Comparison of ENCODE assay signal across 33 cellular contexts in the genomic region with DNA sequence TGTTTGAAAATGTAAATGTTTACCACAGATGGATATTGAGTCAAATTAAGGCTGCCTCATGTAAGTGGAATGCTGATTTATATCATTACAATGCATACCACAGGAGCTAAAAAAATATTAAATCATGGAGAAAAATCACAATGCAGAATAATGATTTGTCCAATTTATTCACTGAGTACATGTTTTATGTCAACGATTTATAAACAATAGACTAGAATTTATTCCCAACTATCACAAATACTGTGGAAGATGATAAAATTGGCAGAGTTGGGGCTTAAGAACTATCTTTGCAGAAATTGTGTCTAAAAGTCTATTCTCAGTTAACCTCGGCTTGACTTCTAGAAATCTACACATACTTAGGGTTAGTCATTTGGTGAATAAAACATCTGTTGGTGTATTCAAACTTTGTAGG.
DNase-seq lines count a peak whose midpoint lies in the region; ATAC-seq, FAIRE-seq and TF ChIP-seq lines count a peak whose summit lies in the region.
"Had no signal": no experiment of that assay in that cellular context is flagged by ENCODE, and none has a peak within 500 bp of the region (broad histone marks: within the 10 kb centered on the region; RNA-seq: fewer than 3 reads in every experiment).

No MANE protein-coding gene starts in this region.

- FAIRE-seq in astrocyte (lab: Jason Lieb, UNC) = peak; percentile 59
- FAIRE-seq: HepG2, islet of Langerhans had no signal

- H3K14ac ChIP-seq in IMR-90 (replicated peaks; ENCODE audit: low read depth, low read length) = no peak overlapping the region

- no peaks in the 10 kb centered on the region for H3K36me3 Mint-ChIP-seq in astrocyte (ENCODE audit: low read depth, unreplicated experiment)
- H3K36me3 Mint-ChIP-seq: activated naive CD4-positive, alpha-beta T cell treated with anti-CD3 and anti-CD28 coated beads, Interleukin-2, amount 10 ng/mL, durations not matched to agents 7 days and 5 days; CD8-positive, alpha-beta T cell; mesothelial cell of epicardium; naive B cell had no signal

- intact Hi-C loops in IMR-90 (cut with micrococcal nuclease) = loop anchor here (2.0 to 10.0 kb wide), 2 partner anchors 474 to 1050 kb away; no protein-coding TSS in a partner anchor

- H3K4me1 ChIP-seq in IMR-90 (ENCODE audit: control insufficient read depth, insufficient read depth, low read length) = peaks cover 9% of the 10 kb centered on the region
- peaks cover 12% of the 10 kb centered on the region for H3K4me1 ChIP-seq in astrocyte (ENCODE audit: insufficient read depth, low read length)

- peak overlapping the region; percentile 50 for H3K27ac Mint-ChIP-seq in astrocyte (ENCODE audit: unreplicated experiment)
- H3K27ac Mint-ChIP-seq: activated B cell treated with CpG ODN at 0.5 μM for 24 hours; activated naive CD4-positive, alpha-beta T cell treated with anti-CD3 and anti-CD28 coated beads, Interleukin-2, amount 10 ng/mL, durations not matched to agents 7 days and 5 days; activated T-helper 1 cell treated with anti-CD3 and anti-CD28 coated beads, Interleukin-12 subunit alpha, Interleukin-12 subunit beta, Interleukin-2, Interleukin-4 antibody, amounts not matched to agents 30 ng/mL and 10 ng/mL and 1 ng/mL, durations not matched to agents 14 hours and 24 hours and 36 hours; B cell; CD8-positive, alpha-beta T cell; mesothelial cell of epicardium; naive B cell had no signal

- WGBS in IMR-90 (ENCODE audit: extremely low coverage in 2 of 2, insufficient read length in 1 of 2), 2 experiments = no CpG with 5 or more reads among the region's 2 CpGs

- no peak overlapping the region for H2BK20ac ChIP-seq in IMR-90 (ENCODE audit: low read depth, low read length)

- dilution Hi-C loops in IMR-90 (cut with HindIII; ENCODE audit: low sequenced_read_pairs, unreplicated experiment) = no loop called here

- H3K4me3 ChIP-seq in AG10803 (ENCODE audit: low read length) (no peak overlapping the region), IMR-90 (ENCODE audit: insufficient read depth, low read depth, low read length) (no peak overlapping the region), astrocyte (ENCODE audit: insufficient read depth, low read depth, low read length) (no peak overlapping the region)
- H3K4me3 ChIP-seq: esophagus squamous epithelium, spleen had no signal

- no peaks in the 10 kb centered on the region for H3K27me3 ChIP-seq in IMR-90 (ENCODE audit: control insufficient read depth, insufficient read depth, low read length)
- no peaks in the 10 kb centered on the region for H3K27me3 ChIP-seq in astrocyte (ENCODE audit: insufficient read depth, low read length)
- H3K27me3 ChIP-seq: esophagus squamous epithelium, spleen had no signal

- no peak overlapping the region for H3K9ac ChIP-seq in IMR-90 (ENCODE audit: low read depth, low read length)
- H3K9ac ChIP-seq in astrocyte (ENCODE audit: low read length) = peak overlapping the region; percentile 5

- BruUV-seq in IMR-90 (replicated peaks; lab: Mats Ljungman, UMichigan) = no TSS peak

- no peaks in the 10 kb centered on the region for H3K27me3 Mint-ChIP-seq in astrocyte (ENCODE audit: low read depth, unreplicated experiment)
- H3K27me3 Mint-ChIP-seq: activated naive CD4-positive, alpha-beta T cell treated with anti-CD3 and anti-CD28 coated beads, Interleukin-2, amount 10 ng/mL, durations not matched to agents 7 days and 5 days had no signal

- peaks cover 8% of the 10 kb centered on the region; the same call in 1 of the 2 replicates for H3K9me1 ChIP-seq in IMR-90 (ENCODE audit: insufficient read depth, low read length)

- H4K8ac ChIP-seq in IMR-90 (ENCODE audit: low read depth in 2 of 2, low read length in 2 of 2) = no peak overlapping the region; a peak in 1 of 4 replicates

- peaks cover 9% of the 10 kb centered on the region for H3K4me1 Mint-ChIP-seq in astrocyte (ENCODE audit: low read depth, unreplicated experiment)
- H3K4me1 Mint-ChIP-seq: activated naive CD4-positive, alpha-beta T cell treated with anti-CD3 and anti-CD28 coated beads, Interleukin-2, amount 10 ng/mL, durations not matched to agents 7 days and 5 days had no signal

- H2AFZ ChIP-seq in IMR-90 (replicated peaks; ENCODE audit: low read length, poor library complexity) (no peak overlapping the region), astrocyte (ENCODE audit: low read depth, low read length) (no peak overlapping the region)

- CTCF ChIA-PET in IMR-90 (lab: Yijun Ruan, JAX) = interaction anchor here (0.8 to 1.9 kb wide), 2 partner anchors 11 to 174 kb away, joined by 5 read pairs; no protein-coding TSS in a partner anchor

- no peaks in the 10 kb centered on the region for H3K36me3 ChIP-seq in IMR-90 (ENCODE audit: control insufficient read depth, insufficient read depth, low read length)
- no peaks in the 10 kb centered on the region for H3K36me3 ChIP-seq in astrocyte (ENCODE audit: insufficient read depth, low read length)
- H3K36me3 ChIP-seq: esophagus squamous epithelium, spleen had no signal

- in situ Hi-C loops in IMR-90 (cut with MboI; ENCODE audit: low sequenced_read_pairs) = no loop called here

- no peak overlapping the region; the same call in 2 of the 3 replicates for H2BK15ac ChIP-seq in IMR-90 (ENCODE audit: low read depth, low read length)

- no peak overlapping the region for H3K4me3 Mint-ChIP-seq in astrocyte (ENCODE audit: unreplicated experiment)
- H3K4me3 Mint-ChIP-seq: activated B cell treated with CpG ODN at 0.5 μM for 24 hours; activated naive CD4-positive, alpha-beta T cell treated with anti-CD3 and anti-CD28 coated beads, Interleukin-2, amount 10 ng/mL, durations not matched to agents 7 days and 5 days; activated T-helper 1 cell treated with anti-CD3 and anti-CD28 coated beads, Interleukin-12 subunit alpha, Interleukin-12 subunit beta, Interleukin-2, Interleukin-4 antibody, amounts not matched to agents 30 ng/mL and 10 ng/mL and 1 ng/mL, durations not matched to agents 14 hours and 24 hours and 36 hours; B cell; CD8-positive, alpha-beta T cell; mesothelial cell of epicardium; naive B cell had no signal

- no peak for TF ChIP-seq RAD21 in IMR-90 (IDR thresholded peaks at IDR 0.05; ENCODE audit: low read length)

- H2BK120ac ChIP-seq in IMR-90 (ENCODE audit: low read depth, low read length) = peak overlapping the region; percentile 45; the same call in 1 of the 2 replicates

- no peak overlapping the region for H2AK5ac ChIP-seq in IMR-90 (ENCODE audit: low read depth, low read length)

- H3K27ac ChIP-seq in IMR-90 (ENCODE audit: insufficient read depth, low read length) = peak overlapping the region; percentile 73; the same call in 1 of the 2 replicates
- H3K27ac ChIP-seq in astrocyte (ENCODE audit: low read depth, low read length) = peak overlapping the region; percentile 64
- H3K27ac ChIP-seq: esophagus squamous epithelium, HL-60, spleen had no signal

- no peak overlapping the region; the same call in 1 of the 2 replicates for H3K4me2 ChIP-seq in IMR-90 (ENCODE audit: low read depth, low read length)
- peak overlapping the region; percentile 64 for H3K4me2 ChIP-seq in astrocyte (ENCODE audit: low read length)

- no peak overlapping the region for H3K56ac ChIP-seq in IMR-90 (ENCODE audit: extremely low read depth, insufficient read depth, low read length)

- TF ChIP-seq POLR2A in IMR-90 (IDR thresholded peaks at IDR 0.05; ENCODE audit: low read depth, low read length) = no peak

- peak; percentile 48 for ATAC-seq in IMR-90 (ENCODE audit: low read depth)
- ATAC-seq in HG03196 (IDR thresholded peaks at IDR 0.05; ENCODE audit: unreplicated experiment) = no peak
- ATAC-seq: CD8-positive, alpha-beta T cell; HepG2 had no signal

- H4K20me1 ChIP-seq in IMR-90 (ENCODE audit: insufficient read depth, low read length) (no peaks in the 10 kb centered on the region), astrocyte (ENCODE audit: insufficient read depth, low read length) (no peaks in the 10 kb centered on the region)

- no peak overlapping the region for H4K91ac ChIP-seq in IMR-90 (ENCODE audit: insufficient read depth, low read depth, low read length)

- H4K5ac ChIP-seq in IMR-90 (ENCODE audit: low read depth, low read length) = no peak overlapping the region

- no peaks in the 10 kb centered on the region for H3K9me3 Mint-ChIP-seq in astrocyte (ENCODE audit: unreplicated experiment)
- H3K9me3 Mint-ChIP-seq: activated B cell treated with CpG ODN at 0.5 μM for 24 hours; activated naive CD4-positive, alpha-beta T cell treated with anti-CD3 and anti-CD28 coated beads, Interleukin-2, amount 10 ng/mL, durations not matched to agents 7 days and 5 days; activated T-helper 1 cell treated with anti-CD3 and anti-CD28 coated beads, Interleukin-12 subunit alpha, Interleukin-12 subunit beta, Interleukin-2, Interleukin-4 antibody, amounts not matched to agents 30 ng/mL and 10 ng/mL and 1 ng/mL, durations not matched to agents 14 hours and 24 hours and 36 hours; CD8-positive, alpha-beta T cell; mesothelial cell of epicardium; naive B cell had no signal

- peak overlapping the region; percentile 95 for H2BK5ac ChIP-seq in IMR-90 (ENCODE audit: low read depth, low read length, poor library complexity, severe bottlenecking)

- TF ChIP-seq CTCF in AG10803 (conservative IDR thresholded peaks at IDR 0.05; ENCODE audit: low read length) = no peak
- TF ChIP-seq CTCF in IMR-90 (conservative IDR thresholded peaks at IDR 0.05; ENCODE audit: low read depth, low read length) = no peak
- no peak for TF ChIP-seq CTCF in astrocyte (IDR thresholded peaks at IDR 0.05; ENCODE audit: insufficient read depth, low read depth, low read length)

- H3K9me3 ChIP-seq in IMR-90 (ENCODE audit: control insufficient read depth, insufficient read depth, low read length) (no peaks in the 10 kb centered on the region), astrocyte (ENCODE audit: insufficient read depth, low read depth, low read length) (no peaks in the 10 kb centered on the region)
- H3K9me3 ChIP-seq: esophagus squamous epithelium, spleen had no signal

- DNase-seq in AG10803 (ENCODE audit: low read depth) (peak; percentile 66), IMR-90 (peak; percentile 75), astrocyte (ENCODE audit: low read depth) (peak; percentile 70), fibroblast of peridontal ligament (ENCODE audit: extremely low read depth) (peak; percentile 56), NCI-H446 treated with DMSO at 0.1 percent for 48 hours (lab: John Stamatoyannopoulos, UW) (no peak), UCSD-AML1 (lab: John Stamatoyannopoulos, UW; ENCODE audit: unreplicated experiment) (no peak)
- no peak for DNase-seq in activated T-cell treated with anti-CD3 and anti-CD28 coated beads, Interleukin-2, amount 50 U/mL, for 1 hour
- DNase-seq: activated B cell treated with CpG ODN at 0.5 μM for 24 hours; activated CD4-positive, alpha-beta T cell treated with anti-CD3 and anti-CD28 coated beads, Interleukin-2, amount 50 U/mL, for 4 hours; activated naive CD4-positive, alpha-beta T cell treated with anti-CD3 and anti-CD28 coated beads, Interleukin-2, amount 10 ng/mL, durations not matched to agents 7 days and 5 days; amygdala; caudate nucleus; CD8-positive, alpha-beta T cell; dermis blood vessel endothelial cell; DMS 273 treated with DMSO at 0.1 percent for 48 hours; esophagus squamous epithelium; Kasumi-1; MV-4-11; naive B cell; NCI-H1436 treated with DMSO at 0.1 percent for 48 hours; NCI-H2107; NCI-H446; NCI-H82; occipital lobe; spleen; trophoblast cell had no signal

- H3K18ac ChIP-seq in IMR-90 (ENCODE audit: low read depth, low read length) = no peak overlapping the region

- H3K79me2 ChIP-seq in astrocyte (ENCODE audit: insufficient read depth, low read length) = no peaks in the 10 kb centered on the region

- H3K4ac ChIP-seq in IMR-90 (ENCODE audit: low read depth, low read length) = no peak overlapping the region

- H3K23ac ChIP-seq in IMR-90 (ENCODE audit: low read depth, low read length) = no peak overlapping the region

- H2AK9ac ChIP-seq in IMR-90 (replicated peaks; ENCODE audit: low read depth, low read length, poor library complexity) = no peak overlapping the region

- POLR2A ChIA-PET in IMR-90 (lab: Charles Lee; ENCODE audit: unreplicated experiment) = no interaction called here

- H3K79me1 ChIP-seq in IMR-90 (ENCODE audit: low read depth in 1 of 2, low read length in 2 of 2) = no peaks in the 10 kb centered on the region

Comparison
In these comparisons a context has a peak if more than half of its experiments do, and no peak if none do; other contexts are left out.
1. DNase-seq: peak in AG10803 (single experiment), IMR-90 (single experiment), astrocyte (single experiment) and fibroblast of peridontal ligament (single experiment); none in NCI-H446 treated with DMSO at 0.1 percent for 48 hours (single experiment), UCSD-AML1 (single experiment) and activated T-cell treated with anti-CD3 and anti-CD28 coated beads, Interleukin-2, amount 50 U/mL, for 1 hour (single experiment).